Comparison of ENCODE assay signal across 11 cellular contexts in the genomic region with DNA sequence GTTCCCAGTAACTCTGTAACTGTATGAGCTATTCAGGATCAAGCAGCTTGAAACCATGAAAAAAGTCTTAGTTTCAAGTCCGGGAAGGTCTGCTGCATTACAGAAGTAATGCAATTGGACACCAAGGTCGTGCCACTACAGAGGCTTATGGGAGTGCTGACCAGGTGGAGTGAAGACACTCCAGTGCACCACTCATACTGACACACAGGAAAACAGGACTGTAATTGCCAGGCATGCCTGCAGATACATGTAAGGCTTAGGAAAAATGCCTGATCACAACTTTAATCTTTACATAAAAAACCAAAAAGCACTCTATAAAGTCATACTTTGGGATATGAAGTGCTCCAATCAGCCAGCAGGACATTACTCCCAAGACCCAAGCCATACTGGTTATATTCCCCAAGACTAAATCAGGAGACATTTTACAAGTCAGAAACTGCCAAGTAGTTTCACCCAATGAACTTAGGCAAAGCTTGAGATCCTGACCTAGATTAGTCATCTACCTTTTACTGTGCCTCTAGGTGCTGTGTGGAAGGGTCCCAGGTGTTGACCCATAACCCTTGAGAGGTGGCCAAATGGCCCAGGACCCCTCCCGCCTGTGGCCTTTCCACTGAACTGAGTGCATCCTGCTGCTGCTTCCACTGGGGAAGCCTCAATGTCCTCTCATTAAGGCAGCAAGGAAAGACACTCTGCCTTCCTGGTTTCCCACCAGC. TPM values are rescaled to one million over a fixed set of nuclear protein-coding genes. Genes with fewer than 3 reads are reported as not detected.
DNase-seq lines count a peak whose midpoint lies in the region; TF ChIP-seq lines count a peak whose summit lies in the region.
"Had no signal": no experiment of that assay in that cellular context is flagged by ENCODE, and none has a peak within 500 bp of the region (broad histone marks: within the 10 kb centered on the region; RNA-seq: fewer than 3 reads in every experiment).

No MANE protein-coding gene starts in this region.

- peaks cover 51% of the 10 kb centered on the region for H3K36me3 Mint-ChIP-seq in Caco-2 (ENCODE audit: insufficient read depth, unreplicated experiment)
- H3K36me3 Mint-ChIP-seq in neural crest cell (ENCODE audit: low read depth) = no peaks in the 10 kb centered on the region

- DNase-seq in Caco-2 (no peak), esophagus muscularis mucosa (ENCODE audit: extremely low spot score) (no peak), neural crest cell (ENCODE audit: low read depth, low spot score) (no peak), WERI-Rb-1 (no peak), NCI-H446 (lab: John Stamatoyannopoulos, UW) (no peak), islet precursor cell (no peak)
- no peak for DNase-seq in activated CD8-positive, alpha-beta memory T cell treated with anti-CD3 and anti-CD28 coated beads for 24 hours
- DNase-seq: activated CD8-positive, alpha-beta memory T cell treated with anti-CD3 and anti-CD28 coated beads, Interleukin-2, amount 10 ng/mL, durations not matched to agents 7 days and 5 days; NCI-H2107 had no signal

- H3K36me3 ChIP-seq in Caco-2 (ENCODE audit: control insufficient read depth, insufficient read depth, low read length) (no peaks in the 10 kb centered on the region; the same call in 1 of the 2 replicates), HUES6 (ENCODE audit: control insufficient read depth, insufficient read depth, low read length) (peaks cover 9% of the 10 kb centered on the region), esophagus muscularis mucosa (peaks cover 0 to 17% (median 7%) of the 10 kb centered on the region in 4 donors), WERI-Rb-1 (peaks cover 9% of the 10 kb centered on the region)

- H3K27ac Mint-ChIP-seq in Caco-2 (ENCODE audit: unreplicated experiment) = peak overlapping the region; percentile 42
- H3K27ac Mint-ChIP-seq in neural crest cell (ENCODE audit: unreplicated experiment) = peak overlapping the region; percentile 95
- H3K27ac Mint-ChIP-seq: activated CD8-positive, alpha-beta memory T cell treated with anti-CD3 and anti-CD28 coated beads, Interleukin-2, amount 10 ng/mL, durations not matched to agents 7 days and 5 days; dendritic cell treated with granulocyte-macrophage colony-stimulating factor and Interleukin-4, amounts not matched to agents 40 ng/mL and 50 ng/mL, for 4 days had no signal

- H3K27me3 Mint-ChIP-seq in Caco-2 (ENCODE audit: insufficient read depth, unreplicated experiment) = no peaks in the 10 kb centered on the region
- H3K27me3 Mint-ChIP-seq in neural crest cell (ENCODE audit: low read depth) = no peaks in the 10 kb centered on the region
- H3K27me3 Mint-ChIP-seq: activated CD8-positive, alpha-beta memory T cell treated with anti-CD3 and anti-CD28 coated beads, Interleukin-2, amount 10 ng/mL, durations not matched to agents 7 days and 5 days; dendritic cell treated with granulocyte-macrophage colony-stimulating factor and Interleukin-4, amounts not matched to agents 40 ng/mL and 50 ng/mL, for 4 days had no signal

- TF ChIP-seq POLR2A in esophagus muscularis mucosa (IDR thresholded peaks at IDR 0.05; ENCODE audit: low read depth) = no peak

- H3K9ac ChIP-seq in HUES6 (ENCODE audit: low read length) = no peak overlapping the region

- H3K4me1 ChIP-seq in Caco-2 (no peaks in the 10 kb centered on the region), HUES6 (ENCODE audit: control insufficient read depth, insufficient read depth, low read length) (peaks cover 26% of the 10 kb centered on the region), esophagus muscularis mucosa (peaks cover 0 to 27% (median 16%) of the 10 kb centered on the region in 4 donors)

- no peaks in the 10 kb centered on the region for H3K27me3 ChIP-seq in Caco-2 (replicated peaks; ENCODE audit: control insufficient read depth, insufficient read depth, low read length)
- no peaks in the 10 kb centered on the region for H3K27me3 ChIP-seq in HUES6 (ENCODE audit: control insufficient read depth, insufficient read depth, low read length)
- no peaks in the 10 kb centered on the region for H3K27me3 ChIP-seq in esophagus muscularis mucosa
- no peaks in the 10 kb centered on the region for H3K27me3 ChIP-seq in WERI-Rb-1 (ENCODE audit: insufficient read depth, low read depth, severe bottlenecking)

- no peak overlapping the region for H3K4me3 Mint-ChIP-seq in Caco-2 (ENCODE audit: unreplicated experiment)
- no peak overlapping the region for H3K4me3 Mint-ChIP-seq in neural crest cell
- H3K4me3 Mint-ChIP-seq: activated CD8-positive, alpha-beta memory T cell treated with anti-CD3 and anti-CD28 coated beads, Interleukin-2, amount 10 ng/mL, durations not matched to agents 7 days and 5 days; dendritic cell treated with granulocyte-macrophage colony-stimulating factor and Interleukin-4, amounts not matched to agents 40 ng/mL and 50 ng/mL, for 4 days had no signal

- no peaks in the 10 kb centered on the region for H3K4me1 Mint-ChIP-seq in Caco-2 (ENCODE audit: low read depth, unreplicated experiment)
- H3K4me1 Mint-ChIP-seq in neural crest cell = peaks cover 53% of the 10 kb centered on the region

- CTCF ChIA-PET in Caco-2 (lab: Charles Lee) = no interaction called here

- POLR2A ChIA-PET in Caco-2 (lab: Charles Lee) = no interaction called here

- BruUV-seq in Caco-2 (replicated peaks; lab: Mats Ljungman, UMichigan) = no TSS peak

- TF ChIP-seq CTCF in Caco-2 (IDR thresholded peaks at IDR 0.05; ENCODE audit: insufficient read depth in 1 of 2, low read depth in 1 of 2, low read length in 1 of 2, severe bottlenecking in 1 of 2, unreplicated experiment in 1 of 2) (no peak), esophagus muscularis mucosa (IDR thresholded peaks at IDR 0.05) (no peak), neural crest cell (conservative IDR thresholded peaks at IDR 0.05) (no peak), WERI-Rb-1 (IDR thresholded peaks at IDR 0.05; ENCODE audit: low read depth, low read length) (no peak)

- H3K4me3 ChIP-seq in Caco-2 (ENCODE audit: low read depth, low read length) = no peak overlapping the region
- no peak overlapping the region for H3K4me3 ChIP-seq in HUES6 (ENCODE audit: low read depth, low read length)
- H3K4me3 ChIP-seq in esophagus muscularis mucosa = no peak overlapping the region
- no peak overlapping the region for H3K4me3 ChIP-seq in WERI-Rb-1 (ENCODE audit: low read depth, low read length)

- no peaks in the 10 kb centered on the region for H3K9me3 Mint-ChIP-seq in Caco-2 (ENCODE audit: unreplicated experiment)
- H3K9me3 Mint-ChIP-seq in neural crest cell = no peaks in the 10 kb centered on the region
- H3K9me3 Mint-ChIP-seq: dendritic cell treated with granulocyte-macrophage colony-stimulating factor and Interleukin-4, amounts not matched to agents 40 ng/mL and 50 ng/mL, for 4 days had no signal

- TF ChIP-seq EP300 in esophagus muscularis mucosa (IDR thresholded peaks at IDR 0.05) = no peak

- 0 out of 2 replicates have a peak overlapping the region, but pooled peaks have one; percentile 7 for H3K27ac ChIP-seq in HUES6 (ENCODE audit: low read depth, low read length)
- H3K27ac ChIP-seq in esophagus muscularis mucosa (replicated peaks in 1 of 4) = peak overlapping the region in 3 of 4 donors; percentile 20 to 50 (median 29)
- H3K27ac ChIP-seq in WERI-Rb-1 = no peak overlapping the region

- intact Hi-C loops in Caco-2 (cut with micrococcal nuclease; ENCODE audit: unreplicated experiment) (no loop called here), esophagus muscularis mucosa (cut with DNase I) (no loop called here)

- H3K9me3 ChIP-seq in Caco-2 (no peaks in the 10 kb centered on the region), HUES6 (ENCODE audit: control insufficient read depth, insufficient read depth, low read depth, low read length) (no peaks in the 10 kb centered on the region), esophagus muscularis mucosa (no peaks in the 10 kb centered on the region), WERI-Rb-1 (ENCODE audit: severe bottlenecking) (no peaks in the 10 kb centered on the region)

- WGBS in esophagus muscularis mucosa = 67% methylated on average over 3 of the region's 3 CpGs

RNA-seq across cellular contexts. Expression of a gene that starts 27.5 kb away (rescaled TPM):
- total RNA-seq in Caco-2 (2022) = 123 and 132 TPM in 2 replicates
- 100 to 1,000 TPM in 3 of 4 donors, 10 to 100 TPM in 1; 89.6 to 120 (median 110) TPM for total RNA-seq in esophagus muscularis mucosa
- total RNA-seq in neural crest cell = 194 and 204 TPM in 2 replicates
